Comparison of ENCODE assay signal across 20 cellular contexts in genomic region chr1:42927274-42927841, GRCh38. TPM values are rescaled to one million over a fixed set of nuclear protein-coding genes. Genes with fewer than 3 reads are reported as not detected.
A peak's percentile ranks its signal among the peaks of the same experiment; 100 is the strongest.
DNase-seq lines count a peak whose midpoint lies in the region; ATAC-seq, FAIRE-seq and TF ChIP-seq lines count a peak whose summit lies in the region.
"Had no signal": no experiment of that assay in that cellular context is flagged by ENCODE, and none has a peak within 500 bp of the region (broad histone marks: within the 10 kb centered on the region; RNA-seq: fewer than 3 reads in every experiment).

No MANE protein-coding gene starts in this region.

- no peak overlapping the region for H3K4me3 Mint-ChIP-seq in activated naive CD4-positive, alpha-beta T cell treated with anti-CD3 and anti-CD28 coated beads, Interleukin-2, amount 10 ng/mL, durations not matched to agents 7 days and 5 days
- peak overlapping the region in 3 of 4 donors; percentile 7 to 69 (median 16) for H3K4me3 Mint-ChIP-seq in IgD-negative memory B cell
- H3K4me3 Mint-ChIP-seq in osteocyte (ENCODE audit: unreplicated experiment) = no peak overlapping the region
- no peak overlapping the region for H3K4me3 Mint-ChIP-seq in Calu3 (ENCODE audit: low read depth, unreplicated experiment)

- ATAC-seq in GM18517 (IDR thresholded peaks at IDR 0.05; ENCODE audit: unreplicated experiment) (no peak), HG03520 (IDR thresholded peaks at IDR 0.05; ENCODE audit: unreplicated experiment) (no peak)
- ATAC-seq: lower lobe of right lung had no signal

- no peak overlapping the region for H3K4me2 ChIP-seq in H1 (ENCODE audit: insufficient read depth in 1 of 2, low read depth in 2 of 2, low read length in 2 of 2)

- no peak overlapping the region for H4K5ac ChIP-seq in H1 (ENCODE audit: insufficient read length, low read depth, low read length)

- no peak overlapping the region for H2BK5ac ChIP-seq in H1 (ENCODE audit: low read depth, low read length)

- no peak overlapping the region for H3K4ac ChIP-seq in H1 (replicated peaks; ENCODE audit: insufficient read length, low read depth, low read length)

- no peak overlapping the region for H3K27ac ChIP-seq in H1 (ENCODE audit: low read depth, low read length)
- H3K27ac ChIP-seq: adrenal gland, lower lobe of right lung, uterus had no signal

- no peak for TF ChIP-seq RAD21 in H1 (IDR thresholded peaks at IDR 0.05 in 1 of 2, conservative IDR thresholded peaks at IDR 0.05 in 1 of 2; ENCODE audit: low read depth in 2 of 2, low read length in 2 of 2)

- H3K4me1 ChIP-seq in H1 (replicated peaks in 1 of 4; ENCODE audit: control insufficient read depth in 3 of 4, insufficient read depth in 4 of 4, low read length in 3 of 4) = peaks cover 4 to 16% (median 11%) of the 10 kb centered on the region in 4 experiments
- H3K4me1 ChIP-seq: uterus had no signal

- TF ChIP-seq EP300 in H1 (IDR thresholded peaks at IDR 0.05; ENCODE audit: borderline replicate concordance in 1 of 2, low read depth in 2 of 2, low read length in 2 of 2) = no peak

- no peaks in the 10 kb centered on the region for H3K9me3 Mint-ChIP-seq in activated naive CD4-positive, alpha-beta T cell treated with anti-CD3 and anti-CD28 coated beads, Interleukin-2, amount 10 ng/mL, durations not matched to agents 7 days and 5 days
- no peaks in the 10 kb centered on the region for H3K9me3 Mint-ChIP-seq in IgD-negative memory B cell
- H3K9me3 Mint-ChIP-seq in osteocyte (ENCODE audit: unreplicated experiment) = no peaks in the 10 kb centered on the region
- H3K9me3 Mint-ChIP-seq in Calu3 (ENCODE audit: low read depth, unreplicated experiment) = no peaks in the 10 kb centered on the region

- no peak overlapping the region for H3K14ac ChIP-seq in H1 (ENCODE audit: insufficient read length)

- no peak for DNase-seq in activated naive CD4-positive, alpha-beta T cell treated with anti-CD3 and anti-CD28 coated beads, Interleukin-2, amount 10 ng/mL, durations not matched to agents 7 days and 5 days
- no peak for DNase-seq in activated naive CD4-positive, alpha-beta T cell (lab: John Stamatoyannopoulos, UW)
- DNase-seq in H1 (ENCODE audit: low read depth in 1 of 2, low spot score in 2 of 2) (no peak), osteocyte (ENCODE audit: extremely low spot score, unreplicated experiment) (no peak), Calu3 (no peak)
- DNase-seq: ACHN; adrenal gland; cerebellar nuclear complex; foreskin melanocyte; HCEC 1CT; lower lobe of right lung; NCI-H1048; small intestine; stimulated activated naive CD4-positive, alpha-beta T cell; uterus had no signal

- no peaks in the 10 kb centered on the region for H3K27me3 Mint-ChIP-seq in activated naive CD4-positive, alpha-beta T cell treated with anti-CD3 and anti-CD28 coated beads, Interleukin-2, amount 10 ng/mL, durations not matched to agents 7 days and 5 days
- H3K27me3 Mint-ChIP-seq in IgD-negative memory B cell (no peaks in the 10 kb centered on the region), osteocyte (ENCODE audit: unreplicated experiment) (no peaks in the 10 kb centered on the region), Calu3 (ENCODE audit: unreplicated experiment) (no peaks in the 10 kb centered on the region)

- H3K9ac ChIP-seq in H1 (replicated peaks in 1 of 4; ENCODE audit: extremely low read depth in 1 of 4, low read depth in 3 of 4, low read length in 3 of 4) = no peak overlapping the region

- no peak overlapping the region for H2AK5ac ChIP-seq in H1 (ENCODE audit: low read depth, low read length)

- no peak for TF ChIP-seq POLR2A in H1 (IDR thresholded peaks at IDR 0.05; ENCODE audit: control extremely low read depth in 1 of 2, low read depth in 2 of 2, low read length in 2 of 2)

- peaks cover 44 to 56% (median 54%) of the 10 kb centered on the region in 4 experiments for H3K36me3 ChIP-seq in H1 (ENCODE audit: control insufficient read depth in 2 of 4, insufficient read depth in 4 of 4, low read length in 3 of 4)
- H3K36me3 ChIP-seq: uterus had no signal

- 89% methylated on average over 8 of the region's 8 CpGs; no CpG with 5 or more reads in 1 of the 2 experiments for WGBS in H1 (ENCODE audit: extremely low coverage in 1 of 2, insufficient coverage in 1 of 2, insufficient read length in 1 of 2, insufficient replicate concordance in 2 of 2, low coverage in 1 of 2, low lambda C conversion rate in 2 of 2, missing lambda C conversion rate in 1 of 2), 2 experiments

- peak overlapping the region; percentile 47 for H3K27ac Mint-ChIP-seq in activated naive CD4-positive, alpha-beta T cell treated with anti-CD3 and anti-CD28 coated beads, Interleukin-2, amount 10 ng/mL, durations not matched to agents 7 days and 5 days
- H3K27ac Mint-ChIP-seq in IgD-negative memory B cell (peak overlapping the region in 2 of 3 donors; percentile 81 to 84), osteocyte (ENCODE audit: unreplicated experiment) (peak overlapping the region; percentile 43), Calu3 (ENCODE audit: unreplicated experiment) (no peak overlapping the region)

- BruUV-seq in Calu3 (replicated peaks; lab: Mats Ljungman, UMichigan) = no TSS peak

- H3K4me1 Mint-ChIP-seq in activated naive CD4-positive, alpha-beta T cell treated with anti-CD3 and anti-CD28 coated beads, Interleukin-2, amount 10 ng/mL, durations not matched to agents 7 days and 5 days = peaks cover 86% of the 10 kb centered on the region
- peaks cover 40 to 48% (median 41%) of the 10 kb centered on the region in 3 donors for H3K4me1 Mint-ChIP-seq in IgD-negative memory B cell
- peaks cover 47% of the 10 kb centered on the region for H3K4me1 Mint-ChIP-seq in osteocyte (ENCODE audit: unreplicated experiment)
- peaks cover 40% of the 10 kb centered on the region for H3K4me1 Mint-ChIP-seq in Calu3 (ENCODE audit: low read depth, unreplicated experiment)

- H3K23ac ChIP-seq in H1 (ENCODE audit: insufficient read length) = no peak overlapping the region

- H3K36me3 Mint-ChIP-seq in activated naive CD4-positive, alpha-beta T cell treated with anti-CD3 and anti-CD28 coated beads, Interleukin-2, amount 10 ng/mL, durations not matched to agents 7 days and 5 days = peaks cover 62% of the 10 kb centered on the region
- H3K36me3 Mint-ChIP-seq in IgD-negative memory B cell = peaks cover 8% of the 10 kb centered on the region
- peaks cover 43% of the 10 kb centered on the region for H3K36me3 Mint-ChIP-seq in osteocyte (ENCODE audit: unreplicated experiment)
- H3K36me3 Mint-ChIP-seq in Calu3 (ENCODE audit: insufficient read depth, unreplicated experiment) = peaks cover 93% of the 10 kb centered on the region

- H3K9me3 ChIP-seq in H1 (ENCODE audit: insufficient read depth in 2 of 2, low read depth in 1 of 2, low read length in 1 of 2) = no peaks in the 10 kb centered on the region
- H3K9me3 ChIP-seq: adrenal gland, lower lobe of right lung, uterus had no signal

- H2BK12ac ChIP-seq in H1 (ENCODE audit: low read depth, low read length) = no peak overlapping the region

- H2AFZ ChIP-seq in H1 (ENCODE audit: low read length) = no peak overlapping the region

- no peak overlapping the region for H2BK15ac ChIP-seq in H1 (ENCODE audit: low read length)

- no peak overlapping the region for H4K8ac ChIP-seq in H1 (ENCODE audit: extremely low read depth, insufficient read depth, low read length)

- no peak overlapping the region for H2BK120ac ChIP-seq in H1 (replicated peaks; ENCODE audit: low read depth, low read length)

- POLR2A ChIA-PET in H1 (lab: Charles Lee; ENCODE audit: partially characterized antibody) = interaction anchor here (1.0 to 7.2 kb wide), 3 partner anchors 9 to 110 kb away, joined by 3 to 40 read pairs (median 7); partner anchors contain the start of gene SVBP

- H4K91ac ChIP-seq in H1 (replicated peaks; ENCODE audit: insufficient read length, low read length) = no peak overlapping the region

- no peak for FAIRE-seq in H1 (lab: Jason Lieb, UNC)
- FAIRE-seq: endometrium, G401.6, small intestine had no signal

- peaks cover 7% of the 10 kb centered on the region; the same call in 1 of the 2 replicates for H3K23me2 ChIP-seq in H1 (ENCODE audit: low read depth, low read length)

- CTCF ChIA-PET in activated naive CD4-positive, alpha-beta T cell treated with anti-CD3 and anti-CD28 coated beads, Interleukin-2, amount 10 ng/mL, durations not matched to agents 7 days and 5 days (lab: Charles Lee) = no interaction called here
- CTCF ChIA-PET in H1 (lab: Charles Lee; ENCODE audit: partially characterized antibody) (interaction anchor here (0.8 to 9.3 kb wide), 5 partner anchors 9 to 143 kb away, joined by 3 to 136 read pairs (median 5); no protein-coding TSS in a partner anchor), Calu3 (lab: Charles Lee) (interaction anchor here (0.6 to 0.9 kb wide), 2 partner anchors 11 to 44 kb away, joined by 3 to 6 read pairs; no protein-coding TSS in a partner anchor)

- intact Hi-C loops in Calu3 (cut with micrococcal nuclease; ENCODE audit: unreplicated experiment) = no loop called here

- no peaks in the 10 kb centered on the region for H3K27me3 ChIP-seq in H1 (replicated peaks in 1 of 4; ENCODE audit: control insufficient read depth in 3 of 4, extremely low read depth in 1 of 4, insufficient read depth in 3 of 4, low read length in 3 of 4)
- H3K27me3 ChIP-seq: adrenal gland, uterus had no signal

- H4K20me1 ChIP-seq in H1 (replicated peaks in 1 of 2; ENCODE audit: control insufficient read depth in 1 of 2, insufficient read depth in 2 of 2, low read length in 2 of 2) = peaks cover 7 to 26% of the 10 kb centered on the region in 2 experiments

- H3K79me1 ChIP-seq in H1 (ENCODE audit: low read depth, low read length) = peaks cover 2% of the 10 kb centered on the region

- no peak overlapping the region for H3K56ac ChIP-seq in H1 (replicated peaks; ENCODE audit: insufficient read length, low read depth, low read length)

- no peak overlapping the region for H2BK20ac ChIP-seq in H1 (ENCODE audit: low read length)

- TF ChIP-seq CTCF in H1 (IDR thresholded peaks at IDR 0.05; ENCODE audit: control extremely low read depth in 1 of 3, insufficient read depth in 1 of 3, low read depth in 1 of 3, low read length in 3 of 3) (no peak), osteocyte (IDR thresholded peaks at IDR 0.05) (no peak), Calu3 (IDR thresholded peaks at IDR 0.05; ENCODE audit: unreplicated experiment) (no peak)

- no peak overlapping the region for H3K18ac ChIP-seq in H1 (ENCODE audit: extremely low read depth, low read length)

- H3K4me3 ChIP-seq in H1 (ENCODE audit: extremely low read depth in 1 of 4, insufficient read depth in 2 of 4, low read depth in 3 of 4, low read length in 4 of 4) = no peak overlapping the region
- H3K4me3 ChIP-seq: adrenal gland, lower lobe of right lung, uterus had no signal

- H3K79me2 ChIP-seq in H1 (ENCODE audit: control insufficient read depth in 1 of 2, insufficient read depth in 2 of 2, low read length in 2 of 2) = peaks cover 0 to 11% of the 10 kb centered on the region in 2 experiments; a peak in 1 of 4 replicates

RNA-seq across cellular contexts. Expression of gene SLC2A1, which starts 31.3 kb away (rescaled TPM):
- 90.6 TPM for polyA plus RNA-seq in IgD-negative memory B cell
- total RNA-seq in H1 (2021; fragmentation: NEBNext Ultra II Directional; extraction: Animal tissue kit (Norgen Biotek cat#: 25700)) = 230 and 239 TPM in 2 replicates
- 308 and 434 TPM in 2 replicates for polyA plus RNA-seq in H1 (2011; rRNA removed)
- polyA plus RNA-seq in H1 (2011; cell fraction: cytosol; rRNA removed) = 236 TPM
- 357 TPM for polyA plus RNA-seq in H1 (2011; cell fraction: nucleus; rRNA removed)
- polyA plus RNA-seq in H1 (2012, experiment 1 of 2) = 162 to 242 TPM (median 209 TPM) in 4 replicates
- polyA plus RNA-seq in H1 (2012, experiment 2 of 2) = 247 TPM
- 529 TPM for polyA plus RNA-seq in H1 (2013, experiment 1 of 2)
- 510 TPM for polyA plus RNA-seq in H1 (2013, experiment 2 of 2)
- 208 and 234 TPM in 2 replicates for polyA minus RNA-seq in H1 (2011; rRNA and poly(A)+ RNA removed)
- polyA minus RNA-seq in H1 (2011; cell fraction: cytosol; rRNA and poly(A)+ RNA removed) = 142 TPM
- polyA minus RNA-seq in H1 (2011; cell fraction: nucleus; rRNA and poly(A)+ RNA removed) = 197 TPM
- 200 and 236 TPM in 2 replicates for total RNA-seq in osteocyte
- total RNA-seq in Calu3 (2022) = 163 and 183 TPM in 2 replicates

Comparison
In these comparisons a context has a peak if more than half of its experiments do, and no peak if none do; other contexts are left out.
1. H3K4me3 Mint-ChIP-seq: peak in IgD-negative memory B cell (3 of 4); none in activated naive CD4-positive, alpha-beta T cell treated with anti-CD3 and anti-CD28 coated beads, Interleukin-2, amount 10 ng/mL, durations not matched to agents 7 days and 5 days (single experiment), osteocyte (single experiment) and Calu3 (single experiment).